24 cellular contexts compared by ENCODE assay signal in the genomic region with DNA sequence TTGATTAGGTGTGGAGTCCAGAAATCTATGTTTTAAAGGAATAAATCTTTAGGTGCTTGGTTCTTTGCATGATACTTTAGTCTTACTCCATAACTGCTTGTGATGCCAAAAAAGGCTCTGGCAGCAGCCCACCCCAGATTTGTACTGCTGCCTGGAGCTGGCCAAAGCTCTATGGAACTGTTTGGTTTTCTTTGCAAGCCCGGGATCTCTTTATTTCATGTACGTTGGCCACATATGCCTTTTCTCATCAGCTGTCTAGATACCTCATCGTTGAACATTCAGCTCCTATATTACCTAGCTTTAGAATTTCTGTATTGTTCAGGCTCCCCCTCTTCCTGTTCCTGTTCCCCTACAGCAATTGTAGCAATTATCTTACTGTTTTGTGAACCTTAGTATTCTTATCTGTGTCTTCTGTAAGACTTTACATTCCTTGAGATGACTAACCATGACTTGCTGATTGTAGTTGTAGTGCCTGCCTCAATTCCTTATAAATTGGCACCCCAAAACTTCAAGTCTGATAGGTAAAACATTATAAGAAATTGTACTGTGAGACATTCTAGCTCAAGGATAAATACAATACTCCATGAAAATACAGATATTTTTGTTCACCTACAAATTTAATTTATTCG.
A peak's percentile ranks its signal among the peaks of the same experiment; 100 is the strongest.
DNase-seq lines count a peak whose midpoint lies in the region; ATAC-seq, FAIRE-seq and TF ChIP-seq lines count a peak whose summit lies in the region.
"Had no signal": no experiment of that assay in that cellular context is flagged by ENCODE, and none has a peak within 500 bp of the region (broad histone marks: within the 10 kb centered on the region; RNA-seq: fewer than 3 reads in every experiment).

No MANE protein-coding gene starts in this region.

- no peaks in the 10 kb centered on the region for H3K79me2 ChIP-seq in Loucy (ENCODE audit: insufficient read depth, low read length)

- H3K9me3 ChIP-seq in Loucy (ENCODE audit: insufficient read depth, low read depth, low read length) (peaks cover 11% of the 10 kb centered on the region; the same call in 1 of the 2 replicates), small intestine (ENCODE audit: control insufficient read depth, low read depth) (no peaks in the 10 kb centered on the region)

- no peaks in the 10 kb centered on the region for H3K9me3 Mint-ChIP-seq in activated T-helper 17 cell treated with anti-CD3 and anti-CD28 coated beads, Interleukin-2, amount 50 U/mL, for 72 hours

- no peaks in the 10 kb centered on the region for H4K20me1 ChIP-seq in Loucy (ENCODE audit: insufficient read depth, low read length, poor library complexity, severe bottlenecking)
- H4K20me1 ChIP-seq: BLaER1 treated with 17β-estradiol and CSF1 and Interleukin-3, amounts not matched to agents 10 nM and 100 nM had no signal

- intact Hi-C loops in sciatic nerve (cut with DNase I): no loop called here

- peak overlapping the region; percentile 31; the same call in 1 of the 2 replicates for H2AFZ ChIP-seq in Loucy (ENCODE audit: low read length)

- H3K4me1 ChIP-seq in Loucy (ENCODE audit: insufficient read depth, low read length, poor library complexity, severe bottlenecking) (peaks cover 25% of the 10 kb centered on the region), small intestine (ENCODE audit: control insufficient read depth in 2 of 2, insufficient read depth in 1 of 2, low read depth in 1 of 2, low read length in 1 of 2) (no peaks in the 10 kb centered on the region)

- no peak overlapping the region for H3K27ac ChIP-seq in small intestine (ENCODE audit: low read depth in 1 of 2, low read length in 1 of 2)
- H3K27ac ChIP-seq: BLaER1 treated with 17β-estradiol and CSF1 and Interleukin-3, amounts not matched to agents 10 nM and 100 nM; RWPE1 had no signal

- no peaks in the 10 kb centered on the region for H3F3A ChIP-seq in Loucy (ENCODE audit: low read depth)

- H3K36me3 Mint-ChIP-seq in activated T-helper 17 cell treated with anti-CD3 and anti-CD28 coated beads, Interleukin-2, amount 50 U/mL, for 72 hours (ENCODE audit: low read depth): no peaks in the 10 kb centered on the region
- H3K36me3 Mint-ChIP-seq: CD8-positive, alpha-beta T cell had no signal

- no peak for TF ChIP-seq CTCF in Loucy (conservative IDR thresholded peaks at IDR 0.05; ENCODE audit: low read length)
- no peak for TF ChIP-seq CTCF in fibroblast of the aortic adventitia (IDR thresholded peaks at IDR 0.05; ENCODE audit: insufficient read depth, low read length)

- FAIRE-seq in small intestine (lab: Jason Lieb, UNC): no peak
- FAIRE-seq: A204.1, GM12892, GM18507, HepG2 had no signal

- no peaks in the 10 kb centered on the region for H3K9me2 ChIP-seq in Loucy (replicated peaks; ENCODE audit: low read depth, low read length)

- no peak overlapping the region for H3K4me2 ChIP-seq in Loucy (ENCODE audit: low read depth, low read length, poor library complexity, severe bottlenecking)

- peaks cover 13% of the 10 kb centered on the region for H3K4me1 Mint-ChIP-seq in activated T-helper 17 cell treated with anti-CD3 and anti-CD28 coated beads, Interleukin-2, amount 50 U/mL, for 72 hours

- no peak for ATAC-seq in activated T-helper 17 cell treated with anti-CD3 and anti-CD28 coated beads, Interleukin-2, amount 50 U/mL, for 72 hours (replicated peaks)
- no peak for ATAC-seq in sciatic nerve
- ATAC-seq: CD8-positive, alpha-beta T cell; HepG2; PC-3 had no signal

- H3K9ac ChIP-seq in Loucy (ENCODE audit: low read depth, low read length, poor library complexity, severe bottlenecking): no peak overlapping the region
- H3K9ac ChIP-seq: BLaER1 treated with 17β-estradiol and CSF1 and Interleukin-3, amounts not matched to agents 10 nM and 100 nM had no signal

- H3K4me3 Mint-ChIP-seq in activated T-helper 17 cell treated with anti-CD3 and anti-CD28 coated beads, Interleukin-2, amount 50 U/mL, for 72 hours: no peak overlapping the region
- H3K4me3 Mint-ChIP-seq: CD8-positive, alpha-beta T cell had no signal

- WGBS in small intestine, 3 donors: 77 to 86% (median 81%) methylated on average over 4 of the region's 4 CpGs

- H3K36me3 ChIP-seq in Loucy (ENCODE audit: insufficient read depth, low read length): no peaks in the 10 kb centered on the region
- H3K36me3 ChIP-seq in small intestine (ENCODE audit: control insufficient read depth in 2 of 2, insufficient read depth in 2 of 2, low read length in 2 of 2): no peaks in the 10 kb centered on the region
- H3K36me3 ChIP-seq: BLaER1 treated with 17β-estradiol and CSF1 and Interleukin-3, amounts not matched to agents 10 nM and 100 nM had no signal

- no peak overlapping the region for H3K27ac Mint-ChIP-seq in activated T-helper 17 cell treated with anti-CD3 and anti-CD28 coated beads, Interleukin-2, amount 50 U/mL, for 72 hours
- H3K27ac Mint-ChIP-seq: CD8-positive, alpha-beta T cell had no signal

- H3K27me3 ChIP-seq in Loucy (ENCODE audit: insufficient read depth, low read length, poor library complexity, severe bottlenecking) (no peaks in the 10 kb centered on the region), small intestine (ENCODE audit: control insufficient read depth in 2 of 2, insufficient read depth in 2 of 2, low read length in 2 of 2) (no peaks in the 10 kb centered on the region)
- H3K27me3 ChIP-seq: BLaER1 treated with 17β-estradiol and CSF1 and Interleukin-3, amounts not matched to agents 10 nM and 100 nM had no signal

- peak; percentile 13 for DNase-seq in A172 (ENCODE audit: low spot score)
- peak; percentile 18 for DNase-seq in astrocyte of the hippocampus (ENCODE audit: low read depth, low spot score)
- DNase-seq in fibroblast of the aortic adventitia (ENCODE audit: low read depth): peak; percentile 61
- no peak for DNase-seq in AG08395 (ENCODE audit: low spot score)
- no peak for DNase-seq in sciatic nerve (ENCODE audit: low spot score)
- no peak for DNase-seq in small intestine
- DNase-seq: CD8-positive, alpha-beta T cell; DMS53; EL; KG1; NCI-H1417; NCI-H187 treated with DMSO at 0.1 percent for 48 hours; NCI-H345; NCI-H524 treated with DMSO at 0.1 percent for 48 hours; PC-3; SIG-M5 had no signal

- H3K4me3 ChIP-seq in Loucy (ENCODE audit: low read length, poor library complexity, severe bottlenecking) (no peak overlapping the region), fibroblast of the aortic adventitia (ENCODE audit: low read depth, low read length) (no peak overlapping the region), small intestine (ENCODE audit: low read depth in 1 of 2, low read length in 2 of 2) (no peak overlapping the region)
- H3K4me3 ChIP-seq: BLaER1 treated with 17β-estradiol and CSF1 and Interleukin-3, amounts not matched to agents 10 nM and 100 nM had no signal

- H3K27me3 Mint-ChIP-seq in activated T-helper 17 cell treated with anti-CD3 and anti-CD28 coated beads, Interleukin-2, amount 50 U/mL, for 72 hours: no peaks in the 10 kb centered on the region

Comparison
In these comparisons a context has a peak if more than half of its experiments do, and no peak if none do; other contexts are left out.
1. DNase-seq: peak in A172 (single experiment), astrocyte of the hippocampus (single experiment) and fibroblast of the aortic adventitia (single experiment); none in AG08395 (single experiment), sciatic nerve (single experiment) and small intestine (single experiment).